Comparison of ENCODE assay signal across 15 cellular contexts in the genomic region with DNA sequence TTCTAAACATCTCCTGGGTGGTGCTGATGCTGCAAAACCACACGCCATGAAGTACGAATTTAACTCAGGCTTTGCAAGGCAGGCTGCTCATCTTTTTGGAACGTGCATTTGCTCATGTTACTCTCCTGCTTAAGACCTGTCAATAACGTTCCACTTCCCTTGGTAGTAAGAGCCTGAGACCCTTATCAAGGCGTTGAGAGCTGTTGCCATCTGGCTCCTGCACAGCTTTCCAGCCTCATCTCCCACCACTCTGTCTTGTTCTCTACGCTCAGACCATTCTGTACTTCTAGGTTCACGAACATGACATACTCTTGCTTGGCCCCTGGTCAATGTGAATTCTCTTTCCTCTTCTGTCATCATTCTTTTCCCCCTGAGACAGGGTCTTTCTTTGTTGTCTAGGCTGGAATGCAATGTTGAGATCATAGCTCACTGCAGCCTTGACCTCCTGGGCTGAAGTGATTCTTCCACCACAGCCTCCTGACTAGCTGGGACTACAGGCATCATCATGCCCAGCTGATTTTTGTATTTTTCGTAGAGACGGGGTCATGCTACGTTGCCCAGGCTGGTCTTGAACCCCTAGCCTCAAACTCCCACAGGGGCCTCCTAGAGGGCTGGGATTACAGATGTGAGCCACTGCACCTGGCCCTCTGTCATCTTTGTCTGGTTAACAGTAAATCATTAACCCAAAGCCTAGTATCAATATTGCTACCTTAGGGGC.
A peak's percentile ranks its signal among the peaks of the same experiment; 100 is the strongest.
DNase-seq lines count a peak whose midpoint lies in the region; ATAC-seq and TF ChIP-seq lines count a peak whose summit lies in the region.
"Had no signal": no experiment of that assay in that cellular context is flagged by ENCODE, and none has a peak within 500 bp of the region (broad histone marks: within the 10 kb centered on the region; RNA-seq: fewer than 3 reads in every experiment).

No MANE protein-coding gene starts in this region.

- peaks cover 3% of the 10 kb centered on the region for H3K27me3 Mint-ChIP-seq in CD4-positive, alpha-beta T cell

- POLR2A ChIA-PET in CD4-positive, alpha-beta T cell (lab: Charles Lee): no interaction called here

- 67 to 74% methylated on average over 9 of the region's 10 CpGs for WGBS in gastroesophageal sphincter (ENCODE audit: low coverage in 1 of 2), 2 donors

- intact Hi-C loops in CD4-positive, alpha-beta T cell (cut with DNase I, micrococcal nuclease): no loop called here

- H3K9me3 Mint-ChIP-seq in CD4-positive, alpha-beta T cell: no peaks in the 10 kb centered on the region
- H3K9me3 Mint-ChIP-seq: activated T-cell treated with anti-CD3 and anti-CD28 coated beads, Interleukin-2, amount 50 U/mL, for 4 hours had no signal

- H3K9me3 ChIP-seq in CD4-positive, alpha-beta T cell (ENCODE audit: control insufficient read depth, low read length): no peaks in the 10 kb centered on the region
- no peaks in the 10 kb centered on the region for H3K9me3 ChIP-seq in gastroesophageal sphincter
- H3K9me3 ChIP-seq: BLaER1, thoracic aorta had no signal

- no peaks in the 10 kb centered on the region for H3K36me3 ChIP-seq in gastroesophageal sphincter
- H3K36me3 ChIP-seq: BLaER1, thoracic aorta had no signal

- TF ChIP-seq EP300 in gastroesophageal sphincter (IDR thresholded peaks at IDR 0.05): no peak

- CTCF ChIA-PET in CD4-positive, alpha-beta T cell (lab: Charles Lee): no interaction called here

- no peak overlapping the region for H3K4me3 ChIP-seq in gastroesophageal sphincter
- H3K4me3 ChIP-seq: BLaER1, dorsolateral prefrontal cortex, thoracic aorta had no signal

- H3K27ac ChIP-seq in CD4-positive, alpha-beta T cell (ENCODE audit: low read depth, low read length): no peak overlapping the region
- no peak overlapping the region for H3K27ac ChIP-seq in gastroesophageal sphincter
- H3K27ac ChIP-seq: BLaER1, thoracic aorta had no signal

- no peaks in the 10 kb centered on the region for H3K27me3 ChIP-seq in CD4-positive, alpha-beta T cell (ENCODE audit: control insufficient read depth, insufficient read depth, low read length)
- peaks cover 20% of the 10 kb centered on the region for H3K27me3 ChIP-seq in gastroesophageal sphincter
- H3K27me3 ChIP-seq: BLaER1 had no signal

- no peak for TF ChIP-seq CTCF in CD4-positive, alpha-beta T cell (IDR thresholded peaks at IDR 0.05)
- TF ChIP-seq CTCF in gastroesophageal sphincter (IDR thresholded peaks at IDR 0.05): no peak

- DNase-seq in NAMALWA (ENCODE audit: low spot score) (peak; percentile 11), NCI-H1436 treated with DMSO at 0.1 percent for 48 hours (lab: John Stamatoyannopoulos, UW) (no peak)
- DNase-seq in CD4-positive, alpha-beta T cell: no peak
- DNase-seq: activated T-cell treated with anti-CD3 and anti-CD28 coated beads, Interleukin-2, amount 50 U/mL, for 4 hours; dorsolateral prefrontal cortex; mesendoderm; NCI-H187; stimulated activated CD4-positive, alpha-beta T cell treated with anti-CD3 and anti-CD28 coated beads, Interleukin-12 subunit alpha, Interleukin-12 subunit beta, amount 100 ng/mL, for 4 hours had no signal

- H3K4me3 Mint-ChIP-seq in CD4-positive, alpha-beta T cell: no peak overlapping the region
- H3K4me3 Mint-ChIP-seq: activated T-cell treated with anti-CD3 and anti-CD28 coated beads, Interleukin-2, amount 50 U/mL, for 4 hours had no signal

- TF ChIP-seq POLR2A in gastroesophageal sphincter (IDR thresholded peaks at IDR 0.05): no peak

- H3K36me3 Mint-ChIP-seq in CD4-positive, alpha-beta T cell (ENCODE audit: low read depth): no peaks in the 10 kb centered on the region

- H3K4me1 ChIP-seq in gastroesophageal sphincter: no peaks in the 10 kb centered on the region
- H3K4me1 ChIP-seq: BLaER1 had no signal

- H3K4me1 Mint-ChIP-seq in CD4-positive, alpha-beta T cell (ENCODE audit: low read depth): no peaks in the 10 kb centered on the region

- H3K27ac Mint-ChIP-seq in CD4-positive, alpha-beta T cell: no peak overlapping the region

- ATAC-seq in GM18867 (IDR thresholded peaks at IDR 0.05; ENCODE audit: unreplicated experiment): peak; percentile 74
- peak; percentile 88 for ATAC-seq in GM19463 (IDR thresholded peaks at IDR 0.05; ENCODE audit: unreplicated experiment)
- ATAC-seq in HG02973 (IDR thresholded peaks at IDR 0.05; ENCODE audit: unreplicated experiment): peak; percentile 78
- ATAC-seq in HG02885 (IDR thresholded peaks at IDR 0.05; ENCODE audit: poor library complexity, unreplicated experiment): no peak
- no peak for ATAC-seq in CD4-positive, alpha-beta T cell (ENCODE audit: poor library complexity)
- ATAC-seq in gastroesophageal sphincter: no peak
- ATAC-seq: activated T-cell treated with anti-CD3 and anti-CD28 coated beads, Interleukin-2, amount 50 U/mL, for 4 hours had no signal

Comparison
In these comparisons a context has a peak if more than half of its experiments do, and no peak if none do; other contexts are left out.
1. ATAC-seq: peak in GM18867 (single experiment), GM19463 (single experiment) and HG02973 (single experiment); none in HG02885 (single experiment), CD4-positive, alpha-beta T cell (single experiment) and gastroesophageal sphincter (single experiment).